Comparison of ENCODE assay signal across 39 cellular contexts in genomic region chr3:57715672-57716071, GRCh38.
"Had no signal": no experiment of that assay in that cellular context is flagged by ENCODE, and none has a peak within 500 bp of the region (broad histone marks: within the 10 kb centered on the region; RNA-seq: fewer than 3 reads in every experiment).

No MANE protein-coding gene starts in this region.

- H3K4me3 ChIP-seq: adrenal gland, ascending aorta, body of pancreas, breast epithelium, cardiac muscle cell had no signal

- H3K27me3 Mint-ChIP-seq: activated naive CD4-positive, alpha-beta T cell treated with anti-CD3 and anti-CD28 coated beads, Interleukin-2, amount 10 ng/mL, durations not matched to agents 7 days and 5 days; activated naive CD4-positive, alpha-beta T cell treated with anti-CD3 and anti-CD28 coated beads, Interleukin-2, amount 50 U/mL, for 24 hours; activated naive CD8-positive, alpha-beta T cell treated with anti-CD3 and anti-CD28 coated beads for 36 hours; activated T-cell treated with anti-CD3 and anti-CD28 coated beads, Interleukin-2, amount 50 U/mL, for 24 hours; central memory CD8-positive, alpha-beta T cell had no signal

- ATAC-seq: activated naive CD4-positive, alpha-beta T cell treated with anti-CD3 and anti-CD28 coated beads, Interleukin-2, amount 50 U/mL, for 72 hours; activated naive CD8-positive, alpha-beta T cell treated with anti-CD3 and anti-CD28 coated beads, Interleukin-2, amount 50 U/mL, for 24 hours; activated T-cell treated with anti-CD3 and anti-CD28 coated beads, Interleukin-2, amount 50 U/mL, for 4 hours; activated T-cell treated with anti-CD3 and anti-CD28 coated beads, Interleukin-2, amount 50 U/mL, for 72 hours; activated T-helper 17 cell treated with anti-CD3 and anti-CD28 coated beads, Interleukin-2, amount 50 U/mL, for 72 hours; body of pancreas had no signal

- H3K36me3 ChIP-seq: adrenal gland, ascending aorta, brain microvascular endothelial cell, breast epithelium, cardiac muscle cell had no signal

- DNase-seq: activated effector memory CD4-positive, alpha-beta T cell treated with anti-CD3 and anti-CD28 coated beads, Interleukin-2, amount 50 U/mL, for 16 hours; activated effector memory CD4-positive, alpha-beta T cell treated with Interleukin-2 at 50 U/mL for 16 hours; activated gamma-delta T cell; activated gamma-delta T cell treated with Interleukin-2 at 50 U/mL for 16 hours; activated naive CD4-positive, alpha-beta T cell; activated naive CD4-positive, alpha-beta T cell treated with anti-CD3 and anti-CD28 coated beads for 36 hours; activated naive CD4-positive, alpha-beta T cell treated with anti-CD3 and anti-CD28 coated beads, Interleukin-2, amount 10 ng/mL, durations not matched to agents 7 days and 5 days; activated naive CD4-positive, alpha-beta T cell treated with anti-CD3 and anti-CD28 coated beads, Interleukin-2, amount 50 U/mL, for 16 hours; activated naive CD4-positive, alpha-beta T cell treated with Interleukin-2 at 50 U/mL for 16 hours; activated naive CD8-positive, alpha-beta T cell treated with anti-CD3 and anti-CD28 coated beads for 36 hours; activated naive CD8-positive, alpha-beta T cell treated with anti-CD3 and anti-CD28 coated beads, Interleukin-2, amount 10 ng/mL, durations not matched to agents 7 days and 5 days; activated naive CD8-positive, alpha-beta T cell treated with anti-CD3 and anti-CD28 coated beads, Interleukin-2, amount 50 U/mL, for 24 hours; activated T-cell treated with anti-CD3 and anti-CD28 coated beads, Interleukin-2, amount 50 U/mL, for 24 hours; activated T-cell treated with anti-CD3 and anti-CD28 coated beads, Interleukin-2, amount 50 U/mL, for 4 hours; activated T-cell treated with anti-CD3 and anti-CD28 coated beads, Interleukin-2, amount 50 U/mL, for 48 hours; activated T-cell treated with anti-CD3 and anti-CD28 coated beads, Interleukin-2, amount 50 U/mL, for 72 hours; adrenal gland; amniotic stem cell; amygdala; anterior cingulate cortex; aorta; body of pancreas; brain microvascular endothelial cell; caudate nucleus; central memory CD4-positive, alpha-beta T cell; cerebellar nuclear complex had no signal

- H3K4me1 ChIP-seq: adrenal gland, ascending aorta, body of pancreas, breast epithelium had no signal

- H3K27ac ChIP-seq: adrenal gland, ascending aorta, body of pancreas, brain microvascular endothelial cell, breast epithelium, cardiac muscle cell had no signal

- H3K4me3 Mint-ChIP-seq: activated naive CD4-positive, alpha-beta T cell treated with anti-CD3 and anti-CD28 coated beads for 36 hours; activated naive CD4-positive, alpha-beta T cell treated with anti-CD3 and anti-CD28 coated beads, Interleukin-2, amount 10 ng/mL, durations not matched to agents 7 days and 5 days; activated naive CD4-positive, alpha-beta T cell treated with anti-CD3 and anti-CD28 coated beads, Interleukin-2, amount 50 U/mL, for 24 hours; activated naive CD8-positive, alpha-beta T cell; activated naive CD8-positive, alpha-beta T cell treated with anti-CD3 and anti-CD28 coated beads for 36 hours; activated naive CD8-positive, alpha-beta T cell treated with anti-CD3 and anti-CD28 coated beads, Interleukin-2, amount 10 ng/mL, durations not matched to agents 7 days and 5 days; activated naive CD8-positive, alpha-beta T cell treated with anti-CD3 and anti-CD28 coated beads, Interleukin-2, amount 50 U/mL, for 24 hours; activated T-cell treated with anti-CD3 and anti-CD28 coated beads, Interleukin-2, amount 50 U/mL, for 24 hours; activated T-cell treated with anti-CD3 and anti-CD28 coated beads, Interleukin-2, amount 50 U/mL, for 4 hours; activated T-cell treated with anti-CD3 and anti-CD28 coated beads, Interleukin-2, amount 50 U/mL, for 72 hours; activated T-helper 1 cell treated with anti-CD3 and anti-CD28 coated beads, Interleukin-12 subunit alpha, Interleukin-12 subunit beta, Interleukin-2, Interleukin-4 antibody, amounts not matched to agents 30 ng/mL and 10 ng/mL and 1 ng/mL, durations not matched to agents 14 hours and 24 hours and 36 hours; activated T-helper 17 cell treated with anti-CD3 and anti-CD28 coated beads, Interleukin-2, amount 50 U/mL, for 72 hours; brain; central memory CD8-positive, alpha-beta T cell had no signal

- H3K4me1 Mint-ChIP-seq: activated naive CD4-positive, alpha-beta T cell treated with anti-CD3 and anti-CD28 coated beads, Interleukin-2, amount 10 ng/mL, durations not matched to agents 7 days and 5 days; activated naive CD4-positive, alpha-beta T cell treated with anti-CD3 and anti-CD28 coated beads, Interleukin-2, amount 50 U/mL, for 24 hours; activated naive CD8-positive, alpha-beta T cell treated with anti-CD3 and anti-CD28 coated beads for 36 hours; activated naive CD8-positive, alpha-beta T cell treated with anti-CD3 and anti-CD28 coated beads, Interleukin-2, amount 10 ng/mL, durations not matched to agents 7 days and 5 days; activated naive CD8-positive, alpha-beta T cell treated with anti-CD3 and anti-CD28 coated beads, Interleukin-2, amount 50 U/mL, for 24 hours; activated T-helper 17 cell treated with anti-CD3 and anti-CD28 coated beads, Interleukin-2, amount 50 U/mL, for 72 hours; brain; central memory CD8-positive, alpha-beta T cell had no signal

- H3K27ac Mint-ChIP-seq: activated naive CD4-positive, alpha-beta T cell treated with anti-CD3 and anti-CD28 coated beads for 36 hours; activated naive CD4-positive, alpha-beta T cell treated with anti-CD3 and anti-CD28 coated beads, Interleukin-2, amount 10 ng/mL, durations not matched to agents 7 days and 5 days; activated naive CD4-positive, alpha-beta T cell treated with anti-CD3 and anti-CD28 coated beads, Interleukin-2, amount 50 U/mL, for 24 hours; activated naive CD4-positive, alpha-beta T cell treated with anti-CD3 and anti-CD28 coated beads, Interleukin-2, amount 50 U/mL, for 72 hours; activated naive CD8-positive, alpha-beta T cell; activated naive CD8-positive, alpha-beta T cell treated with anti-CD3 and anti-CD28 coated beads for 36 hours; activated naive CD8-positive, alpha-beta T cell treated with anti-CD3 and anti-CD28 coated beads, Interleukin-2, amount 10 ng/mL, durations not matched to agents 7 days and 5 days; activated naive CD8-positive, alpha-beta T cell treated with anti-CD3 and anti-CD28 coated beads, Interleukin-2, amount 50 U/mL, for 24 hours; activated T-cell treated with anti-CD3 and anti-CD28 coated beads, Interleukin-2, amount 50 U/mL, for 24 hours; activated T-cell treated with anti-CD3 and anti-CD28 coated beads, Interleukin-2, amount 50 U/mL, for 72 hours; activated T-helper 1 cell treated with anti-CD3 and anti-CD28 coated beads, Interleukin-12 subunit alpha, Interleukin-12 subunit beta, Interleukin-2, Interleukin-4 antibody, amounts not matched to agents 30 ng/mL and 10 ng/mL and 1 ng/mL, durations not matched to agents 14 hours and 24 hours and 36 hours; activated T-helper 17 cell treated with anti-CD3 and anti-CD28 coated beads, Interleukin-2, amount 50 U/mL, for 72 hours; activated T-helper 2 cell treated with anti-CD3 and anti-CD28 coated beads, Interferon-gamma antibody, Interleukin-2, Interleukin-4, amounts not matched to agents 10 μg/mL and 5 μg/mL and 100 μg/mL, durations not matched to agents 14 hours and 24 hours and 36 hours; brain had no signal

- FAIRE-seq: astrocyte, bronchial epithelial cell had no signal

- H3K9me3 ChIP-seq: adrenal gland, ascending aorta, body of pancreas, breast epithelium had no signal

- H3K27me3 ChIP-seq: adrenal gland, ascending aorta, body of pancreas, brain microvascular endothelial cell, breast epithelium, cardiac muscle cell had no signal

- H3K9me3 Mint-ChIP-seq: activated naive CD4-positive, alpha-beta T cell treated with anti-CD3 and anti-CD28 coated beads for 36 hours; activated naive CD4-positive, alpha-beta T cell treated with anti-CD3 and anti-CD28 coated beads, Interleukin-2, amount 10 ng/mL, durations not matched to agents 7 days and 5 days; activated naive CD4-positive, alpha-beta T cell treated with anti-CD3 and anti-CD28 coated beads, Interleukin-2, amount 50 U/mL, for 24 hours; activated naive CD4-positive, alpha-beta T cell treated with anti-CD3 and anti-CD28 coated beads, Interleukin-2, amount 50 U/mL, for 72 hours; activated naive CD8-positive, alpha-beta T cell treated with anti-CD3 and anti-CD28 coated beads for 36 hours; activated naive CD8-positive, alpha-beta T cell treated with anti-CD3 and anti-CD28 coated beads, Interleukin-2, amount 50 U/mL, for 24 hours; activated T-cell treated with anti-CD3 and anti-CD28 coated beads, Interleukin-2, amount 50 U/mL, for 24 hours; activated T-cell treated with anti-CD3 and anti-CD28 coated beads, Interleukin-2, amount 50 U/mL, for 4 hours; activated T-cell treated with anti-CD3 and anti-CD28 coated beads, Interleukin-2, amount 50 U/mL, for 72 hours; activated T-helper 1 cell treated with anti-CD3 and anti-CD28 coated beads, Interleukin-12 subunit alpha, Interleukin-12 subunit beta, Interleukin-2, Interleukin-4 antibody, amounts not matched to agents 30 ng/mL and 10 ng/mL and 1 ng/mL, durations not matched to agents 14 hours and 24 hours and 36 hours; activated T-helper 17 cell treated with anti-CD3 and anti-CD28 coated beads, Interleukin-2, amount 50 U/mL, for 72 hours; activated T-helper 2 cell treated with anti-CD3 and anti-CD28 coated beads, Interferon-gamma antibody, Interleukin-2, Interleukin-4, amounts not matched to agents 10 μg/mL and 5 μg/mL and 100 μg/mL, durations not matched to agents 14 hours and 24 hours and 36 hours; central memory CD8-positive, alpha-beta T cell had no signal

- H3K36me3 Mint-ChIP-seq: activated naive CD4-positive, alpha-beta T cell treated with anti-CD3 and anti-CD28 coated beads, Interleukin-2, amount 10 ng/mL, durations not matched to agents 7 days and 5 days; activated naive CD4-positive, alpha-beta T cell treated with anti-CD3 and anti-CD28 coated beads, Interleukin-2, amount 50 U/mL, for 24 hours; activated naive CD4-positive, alpha-beta T cell treated with anti-CD3 and anti-CD28 coated beads, Interleukin-2, amount 50 U/mL, for 72 hours; activated naive CD8-positive, alpha-beta T cell; activated naive CD8-positive, alpha-beta T cell treated with anti-CD3 and anti-CD28 coated beads for 36 hours; activated naive CD8-positive, alpha-beta T cell treated with anti-CD3 and anti-CD28 coated beads, Interleukin-2, amount 10 ng/mL, durations not matched to agents 7 days and 5 days; brain had no signal
